23 cellular contexts compared by ENCODE assay signal in genomic region chr11:64774144-64774543, GRCh38. TPM values are rescaled to one million over a fixed set of nuclear protein-coding genes. Genes with fewer than 3 reads are reported as not detected.
DNase-seq lines count a peak whose midpoint lies in the region; ATAC-seq and TF ChIP-seq lines count a peak whose summit lies in the region.
"Had no signal": no experiment of that assay in that cellular context is flagged by ENCODE, and none has a peak within 500 bp of the region (broad histone marks: within the 10 kb centered on the region; RNA-seq: fewer than 3 reads in every experiment).

No MANE protein-coding gene starts in this region.

- H3K79me2 ChIP-seq in DOHH2 (ENCODE audit: control insufficient read depth, low read length) = peaks cover 87% of the 10 kb centered on the region

- peaks cover 82% of the 10 kb centered on the region for H3F3A ChIP-seq in DOHH2 (ENCODE audit: control insufficient read depth, insufficient read depth)

- H3K27me3 ChIP-seq in CD4-positive, CD25-positive, alpha-beta regulatory T cell (ENCODE audit: control insufficient read depth, insufficient read depth, low read length) = no peaks in the 10 kb centered on the region
- H3K27me3 ChIP-seq in DOHH2 (ENCODE audit: control insufficient read depth, low read length) = no peaks in the 10 kb centered on the region
- H3K27me3 ChIP-seq: body of pancreas, upper lobe of right lung had no signal

- H3K4me1 Mint-ChIP-seq in CD4-positive, CD25-positive, alpha-beta regulatory T cell = peaks cover 32 to 88% (median 74%) of the 10 kb centered on the region in 4 donors
- H3K4me1 Mint-ChIP-seq in activated naive CD8-positive, alpha-beta T cell treated with anti-CD3 and anti-CD28 coated beads for 36 hours = peaks cover 75% of the 10 kb centered on the region
- H3K4me1 Mint-ChIP-seq in naive thymus-derived CD8-positive, alpha-beta T cell = peaks cover 35 to 85% (median 80%) of the 10 kb centered on the region in 4 donors

- peaks cover 71% of the 10 kb centered on the region for H3K36me3 Mint-ChIP-seq in CD4-positive, CD25-positive, alpha-beta regulatory T cell
- H3K36me3 Mint-ChIP-seq in activated naive CD8-positive, alpha-beta T cell treated with anti-CD3 and anti-CD28 coated beads for 36 hours = peaks cover 80% of the 10 kb centered on the region
- H3K36me3 Mint-ChIP-seq in naive thymus-derived CD8-positive, alpha-beta T cell = peaks cover 35 to 83% (median 66%) of the 10 kb centered on the region in 3 donors

- TF ChIP-seq CTCF in DOHH2 (IDR thresholded peaks at IDR 0.05; ENCODE audit: low read depth, low read length, poor library complexity, severe bottlenecking) = no peak

- H3K4me3 Mint-ChIP-seq in CD4-positive, CD25-positive, alpha-beta regulatory T cell = peak overlapping the region; percentile 92 to 99 (median 94)
- H3K4me3 Mint-ChIP-seq in activated naive CD8-positive, alpha-beta T cell treated with anti-CD3 and anti-CD28 coated beads for 36 hours = peak overlapping the region; percentile 91
- H3K4me3 Mint-ChIP-seq in naive thymus-derived CD8-positive, alpha-beta T cell = peak overlapping the region in 9 of 10 donors; percentile 26 to 97 (median 93)

- H3K4me1 ChIP-seq in CD4-positive, CD25-positive, alpha-beta regulatory T cell (ENCODE audit: control insufficient read depth, insufficient read depth, low read length, poor library complexity, severe bottlenecking) = peaks cover 82% of the 10 kb centered on the region
- peaks cover 70% of the 10 kb centered on the region for H3K4me1 ChIP-seq in DOHH2 (ENCODE audit: control insufficient read depth, low read length)

- peaks cover 83% of the 10 kb centered on the region for H3K36me3 ChIP-seq in CD4-positive, CD25-positive, alpha-beta regulatory T cell (ENCODE audit: control insufficient read depth, insufficient read depth, low read length)
- peaks cover 84% of the 10 kb centered on the region for H3K36me3 ChIP-seq in DOHH2 (ENCODE audit: control insufficient read depth, low read length)

- peaks cover 56% of the 10 kb centered on the region for H4K20me1 ChIP-seq in DOHH2 (ENCODE audit: control insufficient read depth, insufficient read depth, low read depth, low read length)

- POLR2A ChIA-PET in naive thymus-derived CD8-positive, alpha-beta T cell (lab: Charles Lee) = interaction anchor here (1.0 to 39.5 kb wide), 4 partner anchors 18 to 87 kb away, joined by 3 to 2320 read pairs (median 69); partner anchors contain the start of genes MAP4K2, PYGM and RASGRP2

- H3K9me2 ChIP-seq in DOHH2 (replicated peaks; ENCODE audit: control insufficient read depth, low read length) = no peaks in the 10 kb centered on the region

- ATAC-seq in CD4-positive, CD25-positive, alpha-beta regulatory T cell (ENCODE audit: low read depth in 2 of 2) = no peak
- ATAC-seq in naive thymus-derived CD8-positive, alpha-beta T cell = no peak
- ATAC-seq in GM21737 (IDR thresholded peaks at IDR 0.05; ENCODE audit: unreplicated experiment) = no peak
- ATAC-seq: body of pancreas; left ventricle myocardium superior; SK-N-SH treated with all-trans-retinoic acid at 6 μM for 48 hours; stimulated activated naive B cell treated with anti-CD40 and anti-IgM and Interleukin-4, amounts not matched to agents 10 μg/mL and 1 μg/mL and 100 μg/mL, for 72 hours; upper lobe of right lung had no signal

- peak overlapping the region; percentile 39 for H3K4me3 ChIP-seq in CD4-positive, CD25-positive, alpha-beta regulatory T cell (ENCODE audit: low read depth, low read length)
- H3K4me3 ChIP-seq in DOHH2 (ENCODE audit: low read length) = peak overlapping the region; percentile 57
- H3K4me3 ChIP-seq: body of pancreas, prostate gland, upper lobe of right lung had no signal

- peak overlapping the region; percentile 85 for H3K4me2 ChIP-seq in DOHH2 (ENCODE audit: low read length)

- peak overlapping the region; percentile 47 for H3K27ac ChIP-seq in CD4-positive, CD25-positive, alpha-beta regulatory T cell (ENCODE audit: insufficient read depth, low read length, poor library complexity, severe bottlenecking)
- peak overlapping the region; percentile 86 for H3K27ac ChIP-seq in DOHH2 (ENCODE audit: low read depth, low read length)
- H3K27ac ChIP-seq in caudate nucleus (ENCODE audit: low read depth, low read length) = no peak overlapping the region
- H3K27ac ChIP-seq: body of pancreas, C4-2B, prostate gland, upper lobe of right lung had no signal

- no peaks in the 10 kb centered on the region for H3K9me3 Mint-ChIP-seq in CD4-positive, CD25-positive, alpha-beta regulatory T cell
- no peaks in the 10 kb centered on the region for H3K9me3 Mint-ChIP-seq in activated naive CD8-positive, alpha-beta T cell treated with anti-CD3 and anti-CD28 coated beads for 36 hours
- no peaks in the 10 kb centered on the region for H3K9me3 Mint-ChIP-seq in naive thymus-derived CD8-positive, alpha-beta T cell
- H3K9me3 Mint-ChIP-seq: H9; stimulated activated naive B cell treated with anti-CD40 and anti-IgM and Interleukin-4, amounts not matched to agents 10 μg/mL and 1 μg/mL and 100 μg/mL, for 72 hours had no signal

- no peak for DNase-seq in CD4-positive, CD25-positive, alpha-beta regulatory T cell
- no peak for DNase-seq in activated naive CD8-positive, alpha-beta T cell treated with anti-CD3 and anti-CD28 coated beads for 36 hours
- peak in 1 of 10 donors; percentile 1 for DNase-seq in naive thymus-derived CD8-positive, alpha-beta T cell
- no peak for DNase-seq in MV-4-11 (lab: John Stamatoyannopoulos, UW)
- no peak for DNase-seq in NCI-H187 treated with DMSO at 0.1 percent for 48 hours (lab: John Stamatoyannopoulos, UW)
- DNase-seq in caudate nucleus (lab: John Stamatoyannopoulos, UW) = no peak
- DNase-seq: activated gamma-delta T cell; body of pancreas; DMS79; H9; Kasumi-1; left ventricle myocardium superior; NCI-H1417 treated with DMSO at 0.1 percent for 48 hours; NCI-H2171 treated with DMSO at 0.1 percent for 48 hours; NCI-H774; stimulated activated naive B cell treated with anti-CD40 and anti-IgM and Interleukin-4, amounts not matched to agents 10 μg/mL and 1 μg/mL and 100 μg/mL, for 72 hours had no signal

- H3K9me3 ChIP-seq in CD4-positive, CD25-positive, alpha-beta regulatory T cell (ENCODE audit: control insufficient read depth in 2 of 2, low read length in 2 of 2) = no peaks in the 10 kb centered on the region
- no peaks in the 10 kb centered on the region for H3K9me3 ChIP-seq in DOHH2 (ENCODE audit: control insufficient read depth, insufficient read depth, low read length)
- H3K9me3 ChIP-seq: body of pancreas, prostate gland, upper lobe of right lung had no signal

- H3K27ac Mint-ChIP-seq in CD4-positive, CD25-positive, alpha-beta regulatory T cell = peak overlapping the region in 1 of 3 donors; percentile 20
- H3K27ac Mint-ChIP-seq in activated naive CD8-positive, alpha-beta T cell treated with anti-CD3 and anti-CD28 coated beads for 36 hours = peak overlapping the region; percentile 82
- H3K27ac Mint-ChIP-seq in naive thymus-derived CD8-positive, alpha-beta T cell = peak overlapping the region in 7 of 10 donors; percentile 56 to 91 (median 78)

- H3K27me3 Mint-ChIP-seq in CD4-positive, CD25-positive, alpha-beta regulatory T cell = peaks cover 14% of the 10 kb centered on the region
- no peaks in the 10 kb centered on the region for H3K27me3 Mint-ChIP-seq in activated naive CD8-positive, alpha-beta T cell treated with anti-CD3 and anti-CD28 coated beads for 36 hours
- H3K27me3 Mint-ChIP-seq in naive thymus-derived CD8-positive, alpha-beta T cell = peaks cover 0 to 5% (median 0%) of the 10 kb centered on the region in 5 donors
- H3K27me3 Mint-ChIP-seq: stimulated activated naive B cell treated with anti-CD40 and anti-IgM and Interleukin-4, amounts not matched to agents 10 μg/mL and 1 μg/mL and 100 μg/mL, for 72 hours had no signal

RNA-seq across cellular contexts. Expression of gene SF1, which starts 4.2 kb away (rescaled TPM):
- total RNA-seq in CD4-positive, CD25-positive, alpha-beta regulatory T cell = 1,361 TPM
- 100 to 1,000 TPM in 1 of 4 donors, 10 to 100 TPM in 3; 75.0 to 100 (median 89.3) TPM for polyA plus RNA-seq in CD4-positive, CD25-positive, alpha-beta regulatory T cell
- total RNA-seq in activated naive CD8-positive, alpha-beta T cell treated with anti-CD3 and anti-CD28 coated beads for 36 hours = 100 to 1,000 TPM; 453 to 463 TPM
- total RNA-seq in naive thymus-derived CD8-positive, alpha-beta T cell = 1,000 to 10,000 TPM; 1,030 to 1,057 TPM
- polyA plus RNA-seq in naive thymus-derived CD8-positive, alpha-beta T cell = 100 to 1,000 TPM in 1 of 3 donors, 10 to 100 TPM in 2; 87.0 to 138 (median 96.6) TPM

RNA-seq across cellular contexts. Expression of gene PYGM, which starts 14.4 kb away (rescaled TPM):
- 10.9 TPM for total RNA-seq in CD4-positive, CD25-positive, alpha-beta regulatory T cell
- polyA plus RNA-seq in CD4-positive, CD25-positive, alpha-beta regulatory T cell = under 1 TPM in 2 of 4 donors, not detected in 2; 0.17 to 0.43 TPM
- total RNA-seq in activated naive CD8-positive, alpha-beta T cell treated with anti-CD3 and anti-CD28 coated beads for 36 hours = 1 to 10 TPM; 1.6 to 1.8 TPM
- total RNA-seq in naive thymus-derived CD8-positive, alpha-beta T cell = 10 to 100 TPM; 13.0 to 18.4 TPM
- under 1 TPM; 0.09 to 0.50 (median 0.49) TPM for polyA plus RNA-seq in naive thymus-derived CD8-positive, alpha-beta T cell
- total RNA-seq: epithelial cell of proximal tubule had no signal

RNA-seq across cellular contexts. Expression of gene MAP4K2, which starts 28.9 kb away (rescaled TPM):
- 85.0 TPM for total RNA-seq in CD4-positive, CD25-positive, alpha-beta regulatory T cell
- polyA plus RNA-seq in CD4-positive, CD25-positive, alpha-beta regulatory T cell = 10 to 100 TPM; 31.5 to 39.5 (median 34.8) TPM
- total RNA-seq in activated naive CD8-positive, alpha-beta T cell treated with anti-CD3 and anti-CD28 coated beads for 36 hours = 10 to 100 TPM; 60.4 to 63.8 TPM
- total RNA-seq in naive thymus-derived CD8-positive, alpha-beta T cell = 100 to 1,000 TPM; 128 to 135 TPM
- polyA plus RNA-seq in naive thymus-derived CD8-positive, alpha-beta T cell = 10 to 100 TPM; 26.6 to 55.5 (median 30.3) TPM

RNA-seq across cellular contexts. Expression of gene RASGRP2, which starts 30.2 kb away (rescaled TPM):
- 570 TPM for total RNA-seq in CD4-positive, CD25-positive, alpha-beta regulatory T cell
- polyA plus RNA-seq in CD4-positive, CD25-positive, alpha-beta regulatory T cell = 100 to 1,000 TPM; 140 to 170 (median 157) TPM
- 1 to 10 TPM; 3.5 to 4.6 TPM for total RNA-seq in activated naive CD8-positive, alpha-beta T cell treated with anti-CD3 and anti-CD28 coated beads for 36 hours
- 100 to 1,000 TPM; 679 to 682 TPM for total RNA-seq in naive thymus-derived CD8-positive, alpha-beta T cell
- polyA plus RNA-seq in naive thymus-derived CD8-positive, alpha-beta T cell = 100 to 1,000 TPM; 168 to 253 (median 185) TPM
- total RNA-seq: epithelial cell of proximal tubule had no signal

RNA-seq across cellular contexts. Expression of gene MEN1, which starts 36.2 kb away (rescaled TPM):
- 31.3 TPM for total RNA-seq in CD4-positive, CD25-positive, alpha-beta regulatory T cell
- polyA plus RNA-seq in CD4-positive, CD25-positive, alpha-beta regulatory T cell = 10 to 100 TPM; 20.9 to 26.1 (median 24.5) TPM
- 10 to 100 TPM; 35.8 to 37.0 TPM for total RNA-seq in activated naive CD8-positive, alpha-beta T cell treated with anti-CD3 and anti-CD28 coated beads for 36 hours
- 10 to 100 TPM; 50.7 to 54.1 TPM for total RNA-seq in naive thymus-derived CD8-positive, alpha-beta T cell
- 10 to 100 TPM; 22.1 to 57.4 (median 36.1) TPM for polyA plus RNA-seq in naive thymus-derived CD8-positive, alpha-beta T cell
